ENCODE assay signal across 29 cellular contexts in the genomic region with DNA sequence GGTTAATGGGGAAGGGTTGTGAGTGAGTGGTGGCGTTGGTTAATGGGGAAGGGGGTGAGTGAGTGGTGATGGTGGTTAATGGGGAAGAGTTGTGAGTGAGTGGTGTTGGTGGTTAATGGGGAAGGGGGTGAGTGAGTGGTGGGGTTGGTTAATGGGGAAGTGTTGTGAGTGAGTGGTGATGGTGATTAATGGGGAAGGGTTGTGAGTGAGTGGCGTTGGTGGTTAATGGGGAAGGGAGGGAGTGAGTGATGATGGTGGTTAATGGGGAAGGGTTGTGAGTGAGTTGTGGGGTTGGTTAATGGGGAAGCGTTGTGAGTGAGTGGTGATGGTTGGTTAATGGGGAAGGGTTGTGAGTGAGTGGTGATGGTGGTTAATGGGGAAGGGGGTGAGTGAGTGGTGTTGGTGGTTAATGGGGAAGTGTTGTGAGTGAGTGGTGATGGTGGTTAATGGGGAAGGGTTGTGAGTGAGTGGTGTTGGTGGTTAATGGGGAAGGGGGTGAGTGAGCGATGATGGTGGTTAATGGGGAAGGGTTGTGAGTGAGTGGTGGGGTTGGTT. TPM values are rescaled to one million over a fixed set of nuclear protein-coding genes. Genes with fewer than 3 reads are reported as not detected.
DNase-seq lines count a peak whose midpoint lies in the region; ATAC-seq and TF ChIP-seq lines count a peak whose summit lies in the region.
"Had no signal": no experiment of that assay in that cellular context is flagged by ENCODE, and none has a peak within 500 bp of the region (broad histone marks: within the 10 kb centered on the region; RNA-seq: fewer than 3 reads in every experiment).

No MANE protein-coding gene starts in this region.

- H3K4me3 Mint-ChIP-seq in activated naive CD4-positive, alpha-beta T cell treated with anti-CD3 and anti-CD28 coated beads, Interleukin-2, amount 50 U/mL, for 24 hours = no peak overlapping the region
- H3K4me3 Mint-ChIP-seq in activated naive CD4-positive, alpha-beta T cell treated with anti-CD3 and anti-CD28 coated beads for 36 hours = no peak overlapping the region
- H3K4me3 Mint-ChIP-seq in HFFc6 = no peak overlapping the region
- H3K4me3 Mint-ChIP-seq in activated naive CD8-positive, alpha-beta T cell treated with anti-CD3 and anti-CD28 coated beads, Interleukin-2, amount 10 ng/mL, durations not matched to agents 7 days and 5 days = peak overlapping the region; percentile 4
- H3K4me3 Mint-ChIP-seq: activated B cell treated with CpG ODN at 0.5 μM for 24 hours, brain had no signal

- no peak for DNase-seq in activated naive CD4-positive, alpha-beta T cell treated with anti-CD3 and anti-CD28 coated beads for 36 hours
- DNase-seq in HFFc6 = no peak
- DNase-seq in activated naive CD8-positive, alpha-beta T cell treated with anti-CD3 and anti-CD28 coated beads, Interleukin-2, amount 10 ng/mL, durations not matched to agents 7 days and 5 days = no peak
- DNase-seq in cerebellar cortex (ENCODE audit: low spot score) = no peak
- DNase-seq: activated B cell treated with CpG ODN at 0.5 μM for 24 hours; activated T-cell treated with anti-CD3 and anti-CD28 coated beads, Interleukin-2, amount 50 U/mL, for 48 hours; adrenal gland; colonic mucosa; gastrocnemius medialis; IMR-90; mesendoderm; NCI-H1417 treated with DMSO at 0.1 percent for 48 hours; NCI-H2081 treated with DMSO at 0.1 percent for 48 hours; NCI-H446; NCI-H82; occipital lobe; small intestine; stimulated activated CD4-positive, alpha-beta T cell treated with anti-CD3 and anti-CD28 coated beads, Interleukin-1b, Interleukin-23, amount 100 ng/mL, for 48 hours; T1000; thyroid gland had no signal

- CTCF ChIA-PET in activated naive CD4-positive, alpha-beta T cell treated with anti-CD3 and anti-CD28 coated beads for 36 hours (lab: Charles Lee) = no interaction called here

- H3K9me3 Mint-ChIP-seq in activated naive CD4-positive, alpha-beta T cell treated with anti-CD3 and anti-CD28 coated beads, Interleukin-2, amount 50 U/mL, for 24 hours = no peaks in the 10 kb centered on the region
- H3K9me3 Mint-ChIP-seq in activated naive CD4-positive, alpha-beta T cell treated with anti-CD3 and anti-CD28 coated beads for 36 hours = no peaks in the 10 kb centered on the region
- H3K9me3 Mint-ChIP-seq in HFFc6 = no peaks in the 10 kb centered on the region
- no peaks in the 10 kb centered on the region for H3K9me3 Mint-ChIP-seq in activated naive CD8-positive, alpha-beta T cell treated with anti-CD3 and anti-CD28 coated beads, Interleukin-2, amount 10 ng/mL, durations not matched to agents 7 days and 5 days
- H3K9me3 Mint-ChIP-seq: activated B cell treated with CpG ODN at 0.5 μM for 24 hours had no signal

- no peak for ATAC-seq in activated naive CD8-positive, alpha-beta T cell treated with anti-CD3 and anti-CD28 coated beads, Interleukin-2, amount 10 ng/mL, durations not matched to agents 7 days and 5 days (ENCODE audit: low read depth)
- ATAC-seq in GM21576 (IDR thresholded peaks at IDR 0.05; ENCODE audit: unreplicated experiment) = no peak
- no peak for ATAC-seq in HG02571 (IDR thresholded peaks at IDR 0.05; ENCODE audit: unreplicated experiment)
- ATAC-seq: left lobe of liver, Right ventricle myocardium inferior had no signal

- H3K4me3 ChIP-seq in neutrophil (ENCODE audit: low read depth in 1 of 2, low read length in 1 of 2) = no peak overlapping the region
- H3K4me3 ChIP-seq: adrenal gland; BLaER1 treated with 17β-estradiol and CSF1 and Interleukin-3, amounts not matched to agents 10 nM and 100 nM; colonic mucosa; gastrocnemius medialis; hepatocyte; thyroid gland had no signal

- TF ChIP-seq CTCF in HFFc6 (IDR thresholded peaks at IDR 0.05) (no peak), neutrophil (IDR thresholded peaks at IDR 0.05) (no peak)

- peaks cover 100% of the 10 kb centered on the region for H3K36me3 ChIP-seq in neutrophil
- H3K36me3 ChIP-seq: adrenal gland, colonic mucosa, gastrocnemius medialis, thyroid gland had no signal

- H3K27ac ChIP-seq in neutrophil = peak overlapping the region; percentile 30
- H3K27ac ChIP-seq: adrenal gland, colonic mucosa, hepatocyte, thyroid gland had no signal

- no peaks in the 10 kb centered on the region for H3K27me3 Mint-ChIP-seq in activated naive CD4-positive, alpha-beta T cell treated with anti-CD3 and anti-CD28 coated beads, Interleukin-2, amount 50 U/mL, for 24 hours
- H3K27me3 Mint-ChIP-seq in activated naive CD4-positive, alpha-beta T cell treated with anti-CD3 and anti-CD28 coated beads for 36 hours (ENCODE audit: low read depth) = no peaks in the 10 kb centered on the region
- H3K27me3 Mint-ChIP-seq in HFFc6 (ENCODE audit: insufficient read depth) = peaks cover 1% of the 10 kb centered on the region; the same call in 1 of the 2 replicates
- H3K27me3 Mint-ChIP-seq in activated naive CD8-positive, alpha-beta T cell treated with anti-CD3 and anti-CD28 coated beads, Interleukin-2, amount 10 ng/mL, durations not matched to agents 7 days and 5 days = no peaks in the 10 kb centered on the region
- H3K27me3 Mint-ChIP-seq: activated B cell treated with CpG ODN at 0.5 μM for 24 hours had no signal

- peaks cover 8% of the 10 kb centered on the region for H3K36me3 Mint-ChIP-seq in activated naive CD4-positive, alpha-beta T cell treated with anti-CD3 and anti-CD28 coated beads, Interleukin-2, amount 50 U/mL, for 24 hours
- peaks cover 13% of the 10 kb centered on the region for H3K36me3 Mint-ChIP-seq in activated naive CD4-positive, alpha-beta T cell treated with anti-CD3 and anti-CD28 coated beads for 36 hours (ENCODE audit: low read depth)
- H3K36me3 Mint-ChIP-seq in HFFc6 (ENCODE audit: low read depth) = 0 out of 2 replicates have a peak, but pooled peaks cover 4% of the 10 kb centered on the region
- H3K36me3 Mint-ChIP-seq in activated naive CD8-positive, alpha-beta T cell treated with anti-CD3 and anti-CD28 coated beads, Interleukin-2, amount 10 ng/mL, durations not matched to agents 7 days and 5 days = peaks cover 49% of the 10 kb centered on the region
- H3K36me3 Mint-ChIP-seq: brain had no signal

- H3K4me1 ChIP-seq in neutrophil (ENCODE audit: control insufficient read depth in 1 of 2, insufficient read depth in 1 of 2, low read depth in 1 of 2, low read length in 1 of 2) = peaks cover 13 to 18% of the 10 kb centered on the region in 2 experiments
- H3K4me1 ChIP-seq: adrenal gland, colonic mucosa, thyroid gland had no signal

- H3K27me3 ChIP-seq in neutrophil = no peaks in the 10 kb centered on the region
- H3K27me3 ChIP-seq: adrenal gland; BLaER1 treated with 17β-estradiol and CSF1 and Interleukin-3, amounts not matched to agents 10 nM and 100 nM; colonic mucosa; gastrocnemius medialis; hepatocyte; thyroid gland had no signal

- intact Hi-C loops in activated naive CD4-positive, alpha-beta T cell treated with anti-CD3 and anti-CD28 coated beads for 36 hours (cut with micrococcal nuclease) = no loop called here

- peak overlapping the region; percentile 44 for H3K27ac Mint-ChIP-seq in activated naive CD4-positive, alpha-beta T cell treated with anti-CD3 and anti-CD28 coated beads, Interleukin-2, amount 50 U/mL, for 24 hours
- H3K27ac Mint-ChIP-seq in activated naive CD4-positive, alpha-beta T cell treated with anti-CD3 and anti-CD28 coated beads for 36 hours = no peak overlapping the region
- H3K27ac Mint-ChIP-seq in HFFc6 = peak overlapping the region; percentile 4; the same call in 1 of the 2 replicates
- H3K27ac Mint-ChIP-seq in activated naive CD8-positive, alpha-beta T cell treated with anti-CD3 and anti-CD28 coated beads, Interleukin-2, amount 10 ng/mL, durations not matched to agents 7 days and 5 days = peak overlapping the region; percentile 72
- H3K27ac Mint-ChIP-seq: brain had no signal

- H3K4me1 Mint-ChIP-seq in activated naive CD4-positive, alpha-beta T cell treated with anti-CD3 and anti-CD28 coated beads, Interleukin-2, amount 50 U/mL, for 24 hours = peaks cover 19% of the 10 kb centered on the region
- H3K4me1 Mint-ChIP-seq in activated naive CD4-positive, alpha-beta T cell treated with anti-CD3 and anti-CD28 coated beads for 36 hours (ENCODE audit: low read depth) = peaks cover 12% of the 10 kb centered on the region
- peaks cover 25% of the 10 kb centered on the region for H3K4me1 Mint-ChIP-seq in HFFc6 (ENCODE audit: low read depth)
- peaks cover 32% of the 10 kb centered on the region for H3K4me1 Mint-ChIP-seq in activated naive CD8-positive, alpha-beta T cell treated with anti-CD3 and anti-CD28 coated beads, Interleukin-2, amount 10 ng/mL, durations not matched to agents 7 days and 5 days

- POLR2A ChIA-PET in activated naive CD8-positive, alpha-beta T cell treated with anti-CD3 and anti-CD28 coated beads, Interleukin-2, amount 10 ng/mL, durations not matched to agents 7 days and 5 days (lab: Charles Lee) = no interaction called here

- no peaks in the 10 kb centered on the region for H3K9me3 ChIP-seq in neutrophil
- H3K9me3 ChIP-seq: adrenal gland; BLaER1 treated with 17β-estradiol and CSF1 and Interleukin-3, amounts not matched to agents 10 nM and 100 nM; colonic mucosa; gastrocnemius medialis; thyroid gland had no signal

RNA-seq across cellular contexts. Expression of a gene that starts 21.3 kb away (rescaled TPM):
- total RNA-seq in activated naive CD4-positive, alpha-beta T cell treated with anti-CD3 and anti-CD28 coated beads for 36 hours = 1 to 10 TPM; 5.1 TPM
- total RNA-seq in HFFc6 (2021; fragmentation: NEBNext Ultra II Directional; extraction: Animal tissue kit (Norgen Biotek cat#: 25700)) = 10 to 100 TPM; 13.0 to 29.6 (median 23.3) TPM
- 10 to 100 TPM; 11.0 to 11.4 TPM for total RNA-seq in activated naive CD8-positive, alpha-beta T cell treated with anti-CD3 and anti-CD28 coated beads, Interleukin-2, amount 10 ng/mL, durations not matched to agents 7 days and 5 days
